ENCODE assay signal across 17 cellular contexts in the genomic region with DNA sequence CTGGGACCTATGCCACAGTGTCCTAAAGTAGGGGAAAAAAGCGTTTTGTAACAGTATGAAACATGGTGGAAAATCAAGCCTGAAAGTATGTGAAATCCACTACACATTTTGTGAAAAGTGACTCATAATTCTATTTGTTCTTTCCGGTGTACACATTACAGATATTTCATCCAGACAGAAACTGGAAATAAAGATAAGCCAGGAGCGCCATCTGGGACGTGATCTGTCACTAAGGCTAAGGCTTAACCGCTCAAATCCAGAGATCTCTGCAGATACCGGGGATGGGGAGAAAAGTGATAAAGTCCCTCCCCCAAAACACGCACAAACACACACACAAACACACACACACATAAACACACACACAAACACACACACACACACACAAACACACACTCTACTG.
"Had no signal": no experiment of that assay in that cellular context is flagged by ENCODE, and none has a peak within 500 bp of the region (broad histone marks: within the 10 kb centered on the region; RNA-seq: fewer than 3 reads in every experiment).

No MANE protein-coding gene starts in this region.

- H3K27ac ChIP-seq: body of pancreas, colonic mucosa, gastrocnemius medialis, heart left ventricle, skin epidermis had no signal

- H3K4me3 Mint-ChIP-seq: activated naive CD8-positive, alpha-beta T cell treated with anti-CD3 and anti-CD28 coated beads, Interleukin-2, amount 10 ng/mL, durations not matched to agents 7 days and 5 days; central memory CD8-positive, alpha-beta T cell; immature natural killer cell; naive B cell; neural crest cell; stimulated activated naive CD8-positive, alpha-beta T cell treated with anti-CD3 and anti-CD28 coated beads, Interleukin-15, amount 100 ng/mL, for 72 hours had no signal

- H3K4me3 ChIP-seq: body of pancreas, colonic mucosa, gastrocnemius medialis, heart left ventricle, skin epidermis had no signal

- DNase-seq: activated CD4-positive, alpha-beta T cell treated with anti-CD3 and anti-CD28 coated beads, Interleukin-2, amount 50 U/mL, for 4 hours; activated naive CD4-positive, alpha-beta T cell; activated naive CD8-positive, alpha-beta T cell treated with anti-CD3 and anti-CD28 coated beads, Interleukin-2, amount 10 ng/mL, durations not matched to agents 7 days and 5 days; body of pancreas; colonic mucosa; gastrocnemius medialis; heart left ventricle; immature natural killer cell; left ventricle myocardium superior; naive B cell; retina; stimulated activated naive CD8-positive, alpha-beta T cell treated with anti-CD3 and anti-CD28 coated beads, Interleukin-15, amount 100 ng/mL, for 72 hours; T1000; trophoblast cell had no signal

- H3K27ac Mint-ChIP-seq: activated naive CD8-positive, alpha-beta T cell treated with anti-CD3 and anti-CD28 coated beads, Interleukin-2, amount 10 ng/mL, durations not matched to agents 7 days and 5 days; immature natural killer cell; stimulated activated naive CD8-positive, alpha-beta T cell treated with anti-CD3 and anti-CD28 coated beads, Interleukin-15, amount 100 ng/mL, for 72 hours had no signal

- H3K4me1 ChIP-seq: body of pancreas, colonic mucosa, gastrocnemius medialis, heart left ventricle had no signal

- H3K36me3 Mint-ChIP-seq: activated naive CD8-positive, alpha-beta T cell treated with anti-CD3 and anti-CD28 coated beads, Interleukin-2, amount 10 ng/mL, durations not matched to agents 7 days and 5 days; immature natural killer cell; naive B cell had no signal

- H3K9me3 Mint-ChIP-seq: activated naive CD8-positive, alpha-beta T cell treated with anti-CD3 and anti-CD28 coated beads, Interleukin-2, amount 10 ng/mL, durations not matched to agents 7 days and 5 days; central memory CD8-positive, alpha-beta T cell; immature natural killer cell; stimulated activated naive CD8-positive, alpha-beta T cell treated with anti-CD3 and anti-CD28 coated beads, Interleukin-15, amount 100 ng/mL, for 72 hours had no signal

- H3K27me3 ChIP-seq: body of pancreas, colonic mucosa had no signal

- H3K4me1 Mint-ChIP-seq: activated naive CD8-positive, alpha-beta T cell treated with anti-CD3 and anti-CD28 coated beads, Interleukin-2, amount 10 ng/mL, durations not matched to agents 7 days and 5 days; central memory CD8-positive, alpha-beta T cell; immature natural killer cell; naive B cell; neural crest cell; stimulated activated naive CD8-positive, alpha-beta T cell treated with anti-CD3 and anti-CD28 coated beads, Interleukin-15, amount 100 ng/mL, for 72 hours had no signal

- H3K9me3 ChIP-seq: body of pancreas, colonic mucosa, gastrocnemius medialis, heart left ventricle had no signal

- H3K36me3 ChIP-seq: colonic mucosa, gastrocnemius medialis, heart left ventricle had no signal
